Comparison of ENCODE assay signal across 11 cellular contexts in the genomic region with DNA sequence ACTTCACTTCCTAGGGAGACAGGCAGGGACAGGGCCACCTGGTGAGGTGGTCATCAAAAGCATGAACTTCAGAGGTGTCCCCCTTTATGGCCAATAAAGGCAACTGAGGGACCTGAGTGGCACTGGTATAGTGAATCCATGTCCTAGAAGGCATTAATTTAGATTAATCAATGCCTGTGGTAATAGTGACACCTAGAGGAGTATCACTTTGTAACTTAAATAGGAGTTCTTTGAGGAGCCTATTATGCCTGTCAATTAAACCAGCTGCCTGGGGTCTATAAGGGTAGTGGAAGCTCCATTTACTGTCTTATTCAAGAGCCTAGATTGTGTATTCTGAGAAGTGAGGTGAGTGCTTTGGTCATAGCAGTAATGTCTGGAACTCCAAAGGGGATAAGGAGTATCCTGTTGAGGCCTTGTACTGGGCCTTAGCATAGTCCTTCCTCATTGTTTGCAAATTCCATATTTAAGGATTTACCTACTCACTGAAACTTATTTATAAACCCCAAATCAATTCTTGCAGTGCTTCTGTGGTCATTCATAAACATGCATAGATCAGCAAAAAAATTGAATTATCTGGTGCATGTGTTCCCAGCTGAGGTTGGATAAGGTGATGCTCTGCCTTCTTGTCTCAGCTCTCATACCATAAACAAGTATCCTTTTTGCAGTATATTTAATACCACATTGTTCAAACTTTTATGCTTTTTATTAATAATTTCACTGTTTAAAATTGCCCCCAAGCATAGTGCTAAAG.
DNase-seq lines count a peak whose midpoint lies in the region; ATAC-seq, FAIRE-seq and TF ChIP-seq lines count a peak whose summit lies in the region.
"Had no signal": no experiment of that assay in that cellular context is flagged by ENCODE, and none has a peak within 500 bp of the region (broad histone marks: within the 10 kb centered on the region; RNA-seq: fewer than 3 reads in every experiment).

No MANE protein-coding gene starts in this region.

- H3K9me3 ChIP-seq in adipocyte (ENCODE audit: control insufficient read depth, low read length) (no peaks in the 10 kb centered on the region), HepG2 (ENCODE audit: low read length) (no peaks in the 10 kb centered on the region)

- H3K4me3 ChIP-seq in adipocyte (ENCODE audit: low read length) (no peak overlapping the region), HepG2 (replicated peaks in 1 of 3; ENCODE audit: insufficient read depth in 1 of 3, low read depth in 2 of 3, low read length in 3 of 3) (no peak overlapping the region)

- no peaks in the 10 kb centered on the region for H3K4me1 Mint-ChIP-seq in natural killer cell
- H3K4me1 Mint-ChIP-seq: CD4-positive, CD25-positive, alpha-beta regulatory T cell had no signal

- peaks cover 0 to 8% of the 10 kb centered on the region in 2 donors for H3K27me3 Mint-ChIP-seq in natural killer cell (ENCODE audit: low read depth in 2 of 2)
- H3K27me3 Mint-ChIP-seq: CD4-positive, CD25-positive, alpha-beta regulatory T cell had no signal

- H3K27ac Mint-ChIP-seq in natural killer cell = no peak overlapping the region
- H3K27ac Mint-ChIP-seq: CD4-positive, CD25-positive, alpha-beta regulatory T cell had no signal

- no peak overlapping the region for H3K4me2 ChIP-seq in HepG2 (ENCODE audit: low read depth, low read length)

- no peaks in the 10 kb centered on the region for H4K20me1 ChIP-seq in HepG2 (ENCODE audit: insufficient read depth, low read length)

- TF ChIP-seq CTCF in HepG2 (CRISPR knock-in tag; IDR thresholded peaks at IDR 0.05) (peak; percentile 25; the same call in 1 of the 2 replicates), natural killer cell (IDR thresholded peaks at IDR 0.05) (no peak)

- H3K4me1 ChIP-seq in adipocyte (ENCODE audit: control insufficient read depth, insufficient read depth, low read length) = no peaks in the 10 kb centered on the region
- peaks cover 6% of the 10 kb centered on the region; the same call in 1 of the 2 replicates for H3K4me1 ChIP-seq in HepG2 (ENCODE audit: insufficient read depth, low read length)

- peak; percentile 2 for DNase-seq in Ammon's horn (ENCODE audit: low spot score)
- peak; percentile 1 for DNase-seq in adipocyte (ENCODE audit: low read depth)
- no peak for DNase-seq in HepG2 (ENCODE audit: low spot score)
- no peak for DNase-seq in NCI-H446 treated with DMSO at 0.1 percent for 48 hours (lab: John Stamatoyannopoulos, UW)
- DNase-seq in occipital lobe (lab: John Stamatoyannopoulos, UW) = no peak
- no peak for DNase-seq in natural killer cell
- DNase-seq in SK-N-DZ (ENCODE audit: low spot score) = no peak
- DNase-seq: activated T-cell treated with anti-CD3 and anti-CD28 coated beads, Interleukin-2, amount 50 U/mL, for 48 hours had no signal

- H3K9ac ChIP-seq in adipocyte (ENCODE audit: low read length) (no peak overlapping the region), HepG2 (ENCODE audit: insufficient read depth, low read depth, low read length) (no peak overlapping the region)

- no peak for TF ChIP-seq EP300 in Ishikawa (IDR thresholded peaks at IDR 0.05; ENCODE audit: borderline replicate concordance)
- TF ChIP-seq EP300 in HepG2 (IDR thresholded peaks at IDR 0.05; ENCODE audit: low read depth in 2 of 2, low read length in 2 of 2) = no peak
- TF ChIP-seq EP300 in HepG2 (CRISPR knock-in tag; IDR thresholded peaks at IDR 0.05; ENCODE audit: borderline replicate concordance) = no peak

- BruUV-seq in HepG2 (replicated peaks; lab: Mats Ljungman, UMichigan) = no TSS peak

- H3K4me3 Mint-ChIP-seq in natural killer cell = no peak overlapping the region
- H3K4me3 Mint-ChIP-seq: CD4-positive, CD25-positive, alpha-beta regulatory T cell had no signal

- H3K9me3 Mint-ChIP-seq in natural killer cell = no peaks in the 10 kb centered on the region

- intact Hi-C loops in HepG2 (cut with micrococcal nuclease; ENCODE audit: unreplicated experiment) (no loop called here), natural killer cell (cut with micrococcal nuclease) (no loop called here)

- no peak overlapping the region for H3K27ac ChIP-seq in HepG2 (ENCODE audit: extremely low read length, insufficient read depth, low read length)

- TF ChIP-seq RAD21 in Ishikawa (IDR thresholded peaks at IDR 0.05; ENCODE audit: low read depth) (peak; percentile 49), HepG2 (CRISPR knock-in tag; IDR thresholded peaks at IDR 0.05) (no peak)

- in situ Hi-C loops in HepG2 (cut with HindIII; ENCODE audit: extremely low pct_ligation_motif_present, low pct_unique_long_range_greater_than_20kb) = loop anchor here (10.0 kb wide), 1 partner anchor 223 kb away; no protein-coding TSS in a partner anchor

- H3K36me3 Mint-ChIP-seq in natural killer cell = no peaks in the 10 kb centered on the region
- H3K36me3 Mint-ChIP-seq: CD4-positive, CD25-positive, alpha-beta regulatory T cell had no signal

- FAIRE-seq in HepG2 (lab: Jason Lieb, UNC) = no peak
- FAIRE-seq: TTC549 had no signal

- no peak overlapping the region for H2AFZ ChIP-seq in HepG2 (ENCODE audit: low read length)

- POLR2A ChIA-PET in HepG2 (lab: Yijun Ruan, JAX) = no interaction called here

- H3K27me3 ChIP-seq in adipocyte (replicated peaks; ENCODE audit: control insufficient read depth, insufficient read depth, low read length) = peaks cover 42% of the 10 kb centered on the region
- no peaks in the 10 kb centered on the region for H3K27me3 ChIP-seq in HepG2 (ENCODE audit: control insufficient read depth in 1 of 2, insufficient read depth in 2 of 2, low read length in 2 of 2)

- H3K36me3 ChIP-seq in adipocyte (ENCODE audit: control insufficient read depth, insufficient read depth, low read length, severe bottlenecking) = no peaks in the 10 kb centered on the region
- H3K36me3 ChIP-seq in HepG2 (replicated peaks in 1 of 2; ENCODE audit: control insufficient read depth in 1 of 2, insufficient read depth in 2 of 2, low read length in 2 of 2) = no peaks in the 10 kb centered on the region

- CTCF ChIA-PET in HepG2 (lab: Yijun Ruan, JAX; ENCODE audit: low intra/inter-chr PET ratio, low total read pairs) = interaction anchor here (1.5 kb wide), 1 partner anchor 422 kb away, joined by 4 read pairs; no protein-coding TSS in a partner anchor

- H3K79me2 ChIP-seq in HepG2 (ENCODE audit: insufficient read depth, low read length) = no peaks in the 10 kb centered on the region

- no peak for TF ChIP-seq POLR2A in HepG2 (IDR thresholded peaks at IDR 0.05; ENCODE audit: insufficient read depth in 1 of 2, low read depth in 2 of 2, low read length in 2 of 2)

- ATAC-seq in HepG2 (no peak), natural killer cell (no peak)

TF ChIP-seq in Ishikawa, 13 proteins besides CTCF, POLR2A, EP300 and RAD21 (continues in another document):
- TF ChIP-seq YY1 (IDR thresholded peaks at IDR 0.05; ENCODE audit: low read depth) (no peak), FOXM1 (IDR thresholded peaks at IDR 0.05; ENCODE audit: borderline replicate concordance, low read depth) (no peak), TCF12 (IDR thresholded peaks at IDR 0.05; ENCODE audit: low read depth) (no peak), TEAD4 (IDR thresholded peaks at IDR 0.05) (no peak), NFIC (IDR thresholded peaks at IDR 0.05) (no peak), ZBTB7A (IDR thresholded peaks at IDR 0.05; ENCODE audit: low read depth) (no peak)
- TF ChIP-seq, protein P1, sequence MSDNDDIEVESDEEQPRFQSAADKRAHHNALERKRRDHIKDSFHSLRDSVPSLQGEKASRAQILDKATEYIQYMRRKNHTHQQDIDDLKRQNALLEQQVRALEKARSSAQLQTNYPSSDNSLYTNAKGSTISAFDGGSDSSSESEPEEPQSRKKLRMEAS (IDR thresholded peaks at IDR 0.05) = no peak

TF ChIP-seq in HepG2, 621 proteins besides CTCF, POLR2A, EP300 and RAD21:
- TF ChIP-seq MAFK (conservative IDR thresholded peaks at IDR 0.05 in 1 of 2, IDR thresholded peaks at IDR 0.05 in 1 of 2; ENCODE audit: low read length in 2 of 2) = peak; percentile 56 to 81; a peak in 3 of 4 replicates
- TF ChIP-seq STAG1 (CRISPR knock-in tag; IDR thresholded peaks at IDR 0.05) = peak; percentile 40
- TF ChIP-seq MAFF (IDR thresholded peaks at IDR 0.05; ENCODE audit: low read depth, low read length) = peak; percentile 62
- TF ChIP-seq, protein P2, sequence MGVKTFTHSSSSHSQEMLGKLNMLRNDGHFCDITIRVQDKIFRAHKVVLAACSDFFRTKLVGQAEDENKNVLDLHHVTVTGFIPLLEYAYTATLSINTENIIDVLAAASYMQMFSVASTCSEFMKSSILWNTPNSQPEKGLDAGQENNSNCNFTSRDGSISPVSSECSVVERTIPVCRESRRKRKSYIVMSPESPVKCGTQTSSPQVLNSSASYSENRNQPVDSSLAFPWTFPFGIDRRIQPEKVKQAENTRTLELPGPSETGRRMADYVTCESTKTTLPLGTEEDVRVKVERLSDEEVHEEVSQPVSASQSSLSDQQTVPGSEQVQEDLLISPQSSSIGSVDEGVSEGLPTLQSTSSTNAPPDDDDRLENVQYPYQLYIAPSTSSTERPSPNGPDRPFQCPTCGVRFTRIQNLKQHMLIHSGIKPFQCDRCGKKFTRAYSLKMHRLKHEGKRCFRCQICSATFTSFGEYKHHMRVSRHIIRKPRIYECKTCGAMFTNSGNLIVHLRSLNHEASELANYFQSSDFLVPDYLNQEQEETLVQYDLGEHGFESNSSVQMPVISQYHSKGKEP (CRISPR knock-in tag; IDR thresholded peaks at IDR 0.05) = no peak
TF ChIP-seq in HepG2: peak in this region for 3.

Comparison
In these comparisons a context has a peak if more than half of its experiments do, and no peak if none do; other contexts are left out.
1. DNase-seq: peak in Ammon's horn (single experiment) and adipocyte (single experiment); none in HepG2 (single experiment), NCI-H446 treated with DMSO at 0.1 percent for 48 hours (single experiment), occipital lobe (single experiment), natural killer cell (single experiment) and SK-N-DZ (single experiment).